In the genomic region with DNA sequence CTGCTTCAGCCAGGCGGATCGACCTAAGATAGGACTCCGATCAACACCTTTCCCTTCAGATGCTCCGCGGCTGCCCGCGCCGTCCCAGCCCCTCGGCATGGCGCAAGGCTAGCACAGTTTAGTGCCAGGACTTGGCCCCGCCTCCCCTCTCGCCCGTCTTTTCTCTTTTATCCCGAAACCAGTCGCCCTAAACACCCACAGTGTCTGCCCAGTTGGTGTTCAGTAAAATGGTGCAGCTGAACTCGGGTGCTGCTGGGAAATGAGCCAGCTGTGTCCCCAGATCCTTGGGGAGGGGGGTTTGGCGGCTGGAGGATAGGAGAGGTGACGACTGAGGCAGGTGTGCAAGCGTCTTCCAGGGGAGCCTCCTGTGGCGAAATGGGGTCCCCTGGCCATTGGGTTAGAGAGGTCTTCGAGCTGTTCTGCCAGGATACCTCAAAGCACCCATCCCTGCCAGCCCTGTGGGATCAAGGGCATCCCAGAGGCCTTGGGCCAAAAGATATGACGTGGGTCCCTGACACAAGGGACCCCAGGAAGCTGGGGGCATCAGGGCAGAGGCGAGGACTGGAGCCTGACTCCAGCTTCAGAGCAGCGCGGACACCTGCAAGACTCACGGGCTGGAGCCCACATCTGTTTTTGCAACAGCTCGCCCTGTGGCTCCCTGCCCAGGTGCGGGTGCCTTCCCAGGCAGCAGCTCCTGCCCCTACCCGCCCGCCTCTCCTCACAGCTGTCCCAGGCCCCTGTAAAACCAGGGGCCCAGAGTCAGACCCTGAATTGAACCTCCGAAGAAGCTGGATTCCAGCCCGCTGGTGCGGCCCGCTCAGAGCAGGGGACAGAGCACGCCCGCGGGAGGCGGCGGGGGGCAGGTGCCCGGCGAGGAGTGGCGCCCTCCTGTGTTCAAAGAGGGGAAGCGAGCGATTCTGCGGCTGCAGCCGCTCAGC, we compare ENCODE assay signal across 8 cellular contexts.
DNase-seq lines count a peak whose midpoint lies in the region; ATAC-seq and TF ChIP-seq lines count a peak whose summit lies in the region.

No MANE protein-coding gene starts in this region.

- intact Hi-C loops in activated T-helper 2 cell treated with anti-CD3 and anti-CD28 coated beads, Interferon-gamma antibody, Interleukin-2, Interleukin-4, amounts not matched to agents 10 μg/mL and 5 μg/mL and 100 μg/mL, durations not matched to agents 14 hours and 24 hours and 36 hours (cut with micrococcal nuclease) = loop anchor here (1.0 kb wide), 3 partner anchors 68 to 279 kb away; a partner anchor contains a TSS
- intact Hi-C loops in ovary (cut with DNase I) (no loop called here), thyroid gland (cut with DNase I) (loop anchor here (2.0 kb wide), 1 partner anchor 69 kb away; no protein-coding TSS in a partner anchor)

- H3K27me3 Mint-ChIP-seq in activated T-helper 2 cell treated with anti-CD3 and anti-CD28 coated beads, Interferon-gamma antibody, Interleukin-2, Interleukin-4, amounts not matched to agents 10 μg/mL and 5 μg/mL and 100 μg/mL, durations not matched to agents 14 hours and 24 hours and 36 hours (ENCODE audit: low read depth) = peaks cover 41% of the 10 kb centered on the region

- H3K4me1 Mint-ChIP-seq in activated T-helper 2 cell treated with anti-CD3 and anti-CD28 coated beads, Interferon-gamma antibody, Interleukin-2, Interleukin-4, amounts not matched to agents 10 μg/mL and 5 μg/mL and 100 μg/mL, durations not matched to agents 14 hours and 24 hours and 36 hours (ENCODE audit: low read depth) = peaks cover 10% of the 10 kb centered on the region

- peaks cover 41% of the 10 kb centered on the region for H3K27me3 ChIP-seq in gastroesophageal sphincter
- H3K27me3 ChIP-seq in ovary = no peaks in the 10 kb centered on the region
- H3K27me3 ChIP-seq in thyroid gland = no peaks in the 10 kb centered on the region

- 2 to 3% methylated on average over 10 to 17 of the region's 46 CpGs for WGBS in gastroesophageal sphincter (ENCODE audit: low coverage in 1 of 2), 2 donors
- 2 to 5% (median 4%) methylated on average over 44 to 46 of the region's 46 CpGs for WGBS in ovary, 3 donors
- 3 to 4% methylated on average over 37 to 41 of the region's 46 CpGs for WGBS in thyroid gland, 2 donors

- TF ChIP-seq POLR2A in gastroesophageal sphincter (IDR thresholded peaks at IDR 0.05) (no peak), ovary (IDR thresholded peaks at IDR 0.05) (no peak), thyroid gland (IDR thresholded peaks at IDR 0.05) (no peak)

- POLR2A ChIA-PET in RWPE1 (lab: Yijun Ruan, JAX; ENCODE audit: low non-redundant PET) = no interaction called here

- no peaks in the 10 kb centered on the region for H3K36me3 Mint-ChIP-seq in activated T-helper 2 cell treated with anti-CD3 and anti-CD28 coated beads, Interferon-gamma antibody, Interleukin-2, Interleukin-4, amounts not matched to agents 10 μg/mL and 5 μg/mL and 100 μg/mL, durations not matched to agents 14 hours and 24 hours and 36 hours (ENCODE audit: low read depth)

- no peaks in the 10 kb centered on the region for H3K9me3 ChIP-seq in gastroesophageal sphincter
- H3K9me3 ChIP-seq in ovary = no peaks in the 10 kb centered on the region
- no peaks in the 10 kb centered on the region for H3K9me3 ChIP-seq in thyroid gland

- H3K4me1 ChIP-seq in gastroesophageal sphincter = peaks cover 0 to 15% (median 8%) of the 10 kb centered on the region in 3 donors
- H3K4me1 ChIP-seq in ovary (ENCODE audit: insufficient read depth) = peaks cover 2% of the 10 kb centered on the region
- peaks cover 14 to 21% of the 10 kb centered on the region in 2 donors for H3K4me1 ChIP-seq in thyroid gland

- H3K4me3 ChIP-seq in gastroesophageal sphincter = peak overlapping the region in 1 of 2 donors; percentile 42
- H3K4me3 ChIP-seq in ovary = no peak overlapping the region
- H3K4me3 ChIP-seq in thyroid gland (replicated peaks in 1 of 3) = peak overlapping the region in 1 of 3 donors; percentile 19

- ATAC-seq in gastroesophageal sphincter = peak; percentile 73

- H3K27ac ChIP-seq in RWPE1 = no peak overlapping the region
- H3K27ac ChIP-seq in gastroesophageal sphincter = no peak overlapping the region
- no peak overlapping the region for H3K27ac ChIP-seq in ovary
- H3K27ac ChIP-seq in thyroid gland = no peak overlapping the region

- TF ChIP-seq CTCF in RWPE1 (conservative IDR thresholded peaks at IDR 0.05; ENCODE audit: low read depth) (peak; percentile 82), gastroesophageal sphincter (IDR thresholded peaks at IDR 0.05) (peak; percentile 54 to 87 (median 70)), ovary (IDR thresholded peaks at IDR 0.05) (peak; percentile 43 to 50 (median 49)), thyroid gland (IDR thresholded peaks at IDR 0.05) (peak; percentile 73 to 96 (median 84))

- H3K36me3 ChIP-seq in gastroesophageal sphincter (peaks cover 0 to 30% of the 10 kb centered on the region in 2 donors), ovary (no peaks in the 10 kb centered on the region), thyroid gland (no peaks in the 10 kb centered on the region)

- no peak overlapping the region for H3K27ac Mint-ChIP-seq in activated T-helper 2 cell treated with anti-CD3 and anti-CD28 coated beads, Interferon-gamma antibody, Interleukin-2, Interleukin-4, amounts not matched to agents 10 μg/mL and 5 μg/mL and 100 μg/mL, durations not matched to agents 14 hours and 24 hours and 36 hours

- DNase-seq in NCI-H2029 (lab: John Stamatoyannopoulos, UW) (peak; percentile 14), NCI-H2029 treated with DMSO at 0.1 percent for 48 hours (lab: John Stamatoyannopoulos, UW) (no peak), HPDE6-E6E7 (ENCODE audit: extremely low spot score) (peak; percentile 11), RWPE1 (ENCODE audit: low spot score) (peak; percentile 65), ovary (peak; percentile 27 to 67 (median 43)), thyroid gland (peak; percentile 72 to 78)
- peak; percentile 49 for DNase-seq in activated T-helper 2 cell treated with anti-CD3 and anti-CD28 coated beads, Interferon-gamma antibody, Interleukin-2, Interleukin-4, amounts not matched to agents 10 μg/mL and 5 μg/mL and 100 μg/mL, durations not matched to agents 14 hours and 24 hours and 36 hours (ENCODE audit: low spot score)

- peak overlapping the region; percentile 4 for H3K4me3 Mint-ChIP-seq in activated T-helper 2 cell treated with anti-CD3 and anti-CD28 coated beads, Interferon-gamma antibody, Interleukin-2, Interleukin-4, amounts not matched to agents 10 μg/mL and 5 μg/mL and 100 μg/mL, durations not matched to agents 14 hours and 24 hours and 36 hours (ENCODE audit: low read depth)

- H3K9me3 Mint-ChIP-seq in activated T-helper 2 cell treated with anti-CD3 and anti-CD28 coated beads, Interferon-gamma antibody, Interleukin-2, Interleukin-4, amounts not matched to agents 10 μg/mL and 5 μg/mL and 100 μg/mL, durations not matched to agents 14 hours and 24 hours and 36 hours = no peaks in the 10 kb centered on the region

- TF ChIP-seq EP300 in gastroesophageal sphincter (IDR thresholded peaks at IDR 0.05) (no peak), ovary (IDR thresholded peaks at IDR 0.05) (no peak)

- CTCF ChIA-PET in RWPE1 (lab: Yijun Ruan, JAX) = interaction anchor here (0.6 to 2.3 kb wide), 16 partner anchors 8 to 467 kb away, joined by 3 to 31 read pairs (median 4); no protein-coding TSS in a partner anchor

Comparison
In these comparisons a context has a peak if more than half of its experiments do, and no peak if none do; other contexts are left out.
1. intact Hi-C loops: an anchor here in activated T-helper 2 cell treated with anti-CD3 and anti-CD28 coated beads, Interferon-gamma antibody, Interleukin-2, Interleukin-4, amounts not matched to agents 10 μg/mL and 5 μg/mL and 100 μg/mL, durations not matched to agents 14 hours and 24 hours and 36 hours (1.0 kb wide) and thyroid gland (2.0 kb wide); none called in ovary.